8 cellular contexts compared by ENCODE assay signal in the genomic region with DNA sequence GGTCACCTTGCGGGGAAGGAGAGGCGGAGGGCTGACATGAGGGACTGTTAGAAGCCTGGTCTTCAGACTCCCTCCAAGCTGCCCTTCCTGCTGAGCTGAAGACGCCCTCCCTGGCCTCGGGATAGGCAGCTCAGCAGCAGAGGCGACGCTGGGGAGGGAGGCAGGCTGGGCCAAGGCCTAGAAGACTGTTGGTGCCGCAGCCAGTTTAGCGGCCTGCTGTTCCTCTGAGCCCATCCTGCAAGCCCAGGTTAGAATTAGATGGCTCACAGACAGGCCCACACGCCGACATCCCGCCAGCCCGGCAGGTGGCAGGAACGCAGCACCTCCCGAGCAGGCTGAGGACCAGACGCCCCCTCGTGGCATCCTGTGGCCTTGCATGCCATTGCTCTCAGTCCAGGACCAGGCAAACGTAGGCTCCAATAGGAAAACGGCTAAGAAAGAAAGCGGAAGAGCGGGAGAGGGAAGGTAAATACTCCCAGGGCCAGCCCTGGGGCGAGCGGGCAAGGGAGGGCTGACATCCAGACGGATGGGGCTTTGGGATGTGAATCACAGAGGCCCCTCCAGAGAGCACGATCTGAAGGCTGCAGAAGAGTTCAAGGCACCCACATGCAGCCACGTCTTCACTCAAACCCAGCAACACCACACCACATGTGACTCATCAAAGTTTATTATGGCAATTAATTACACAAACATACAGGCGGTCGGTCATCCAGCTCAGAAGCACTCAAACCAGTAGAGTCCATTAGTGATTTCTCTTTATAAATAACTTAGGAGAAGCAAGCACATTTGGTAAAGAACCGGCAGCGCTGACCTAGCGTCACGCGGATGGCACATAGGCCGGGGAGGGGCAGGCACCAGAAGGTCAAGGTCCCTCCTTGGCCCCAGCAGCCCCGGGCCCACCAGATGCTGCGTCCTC. TPM values are rescaled to one million over a fixed set of nuclear protein-coding genes. Genes with fewer than 3 reads are reported as not detected.
A peak's percentile ranks its signal among the peaks of the same experiment; 100 is the strongest.
DNase-seq lines count a peak whose midpoint lies in the region; ATAC-seq, FAIRE-seq and TF ChIP-seq lines count a peak whose summit lies in the region.

No MANE protein-coding gene starts in this region.

- H3K9me2 ChIP-seq in DOHH2 (replicated peaks; ENCODE audit: control insufficient read depth, low read length) (no peaks in the 10 kb centered on the region), GM23338 (ENCODE audit: insufficient read depth) (no peaks in the 10 kb centered on the region)

- no peaks in the 10 kb centered on the region for H4K20me1 ChIP-seq in DOHH2 (ENCODE audit: control insufficient read depth, insufficient read depth, low read depth, low read length)
- H4K20me1 ChIP-seq in GM23338 (replicated peaks; ENCODE audit: insufficient read depth) = no peaks in the 10 kb centered on the region

- ATAC-seq in GM23338 = peak; percentile 89

- H3K4me3 Mint-ChIP-seq in GM23338 = no peak overlapping the region; the same call in 2 of the 3 replicates

- H3K27me3 Mint-ChIP-seq in GM23338 (ENCODE audit: insufficient read depth, low read depth, poor library complexity) = peaks cover 7% of the 10 kb centered on the region

- no peaks in the 10 kb centered on the region for H3K9me3 Mint-ChIP-seq in GM23338

- TF ChIP-seq CTCF in DOHH2 (IDR thresholded peaks at IDR 0.05; ENCODE audit: low read depth, low read length, poor library complexity, severe bottlenecking) (peak; percentile 100), GM23338 (conservative IDR thresholded peaks at IDR 0.05; ENCODE audit: low read depth in 2 of 2) (peak; percentile 99 to 100)

- peak; percentile 88 for FAIRE-seq in urothelium cell line (lab: Jason Lieb, UNC)

- H3K36me3 Mint-ChIP-seq in GM23338 (ENCODE audit: low read depth) = 0 out of 3 replicates have a peak, but pooled peaks cover 2% of the 10 kb centered on the region

- H3K27me3 ChIP-seq in DOHH2 (ENCODE audit: control insufficient read depth, low read length) (no peaks in the 10 kb centered on the region), GM23338 (ENCODE audit: insufficient read depth) (no peaks in the 10 kb centered on the region)

- H3K4me2 ChIP-seq in DOHH2 (ENCODE audit: low read length) = peak overlapping the region; percentile 62
- H3K4me2 ChIP-seq in GM23338 = peak overlapping the region; percentile 44; the same call in 1 of the 2 replicates

- H3K36me3 ChIP-seq in DOHH2 (ENCODE audit: control insufficient read depth, low read length) (no peaks in the 10 kb centered on the region), GM23338 (ENCODE audit: insufficient read depth) (no peaks in the 10 kb centered on the region)

- DNase-seq in GM23338 (ENCODE audit: low spot score) (peak; percentile 96), NAMALWA (ENCODE audit: low spot score) (peak; percentile 89), glomerular endothelial cell (ENCODE audit: extremely low read depth, low read depth, low spot score) (peak; percentile 71), posterior vena cava (ENCODE audit: low spot score) (peak; percentile 95), urothelium cell line (ENCODE audit: low spot score) (peak; percentile 96), anterior cingulate cortex (lab: John Stamatoyannopoulos, UW) (no peak)
- peak; percentile 84 for DNase-seq in activated T-helper 9 cell treated with anti-CD3 and anti-CD28 coated beads, Interleukin-2, amount 50 U/mL, for 16 hours (ENCODE audit: low read depth)

- H3K4me3 ChIP-seq in DOHH2 (ENCODE audit: low read length) = peak overlapping the region; percentile 36; the same call in 1 of the 2 replicates
- no peak overlapping the region for H3K4me3 ChIP-seq in GM23338

- no peak overlapping the region for H2AFZ ChIP-seq in GM23338

- H3K79me2 ChIP-seq in DOHH2 (ENCODE audit: control insufficient read depth, low read length) (no peaks in the 10 kb centered on the region), GM23338 (replicated peaks; ENCODE audit: insufficient read depth) (no peaks in the 10 kb centered on the region)

- H3K27ac ChIP-seq in DOHH2 (ENCODE audit: low read depth, low read length) (no peak overlapping the region), GM23338 (ENCODE audit: low read depth) (no peak overlapping the region)

- peaks cover 17% of the 10 kb centered on the region for H3K4me1 Mint-ChIP-seq in GM23338

- peaks cover 10% of the 10 kb centered on the region for H3K4me1 ChIP-seq in DOHH2 (ENCODE audit: control insufficient read depth, low read length)
- H3K4me1 ChIP-seq in GM23338 (ENCODE audit: insufficient read depth) = peaks cover 2% of the 10 kb centered on the region; the same call in 1 of the 2 replicates

- no peak overlapping the region; the same call in 1 of the 2 replicates for H3K27ac Mint-ChIP-seq in GM23338

- H3K9me3 ChIP-seq in DOHH2 (ENCODE audit: control insufficient read depth, insufficient read depth, low read length) = no peaks in the 10 kb centered on the region

- H3F3A ChIP-seq in DOHH2 (ENCODE audit: control insufficient read depth, insufficient read depth) = no peaks in the 10 kb centered on the region
- H3F3A ChIP-seq in GM23338 (replicated peaks; ENCODE audit: low read depth) = no peaks in the 10 kb centered on the region

- intact Hi-C loops in posterior vena cava (cut with DNase I) = loop anchor here (5.0 to 10.0 kb wide), 4 partner anchors 57 to 305 kb away; a partner anchor contains a TSS

TF ChIP-seq in GM23338, 12 proteins besides CTCF, POLR2A, EP300 and RAD21 (continues in another document):
- TF ChIP-seq, protein P1, sequence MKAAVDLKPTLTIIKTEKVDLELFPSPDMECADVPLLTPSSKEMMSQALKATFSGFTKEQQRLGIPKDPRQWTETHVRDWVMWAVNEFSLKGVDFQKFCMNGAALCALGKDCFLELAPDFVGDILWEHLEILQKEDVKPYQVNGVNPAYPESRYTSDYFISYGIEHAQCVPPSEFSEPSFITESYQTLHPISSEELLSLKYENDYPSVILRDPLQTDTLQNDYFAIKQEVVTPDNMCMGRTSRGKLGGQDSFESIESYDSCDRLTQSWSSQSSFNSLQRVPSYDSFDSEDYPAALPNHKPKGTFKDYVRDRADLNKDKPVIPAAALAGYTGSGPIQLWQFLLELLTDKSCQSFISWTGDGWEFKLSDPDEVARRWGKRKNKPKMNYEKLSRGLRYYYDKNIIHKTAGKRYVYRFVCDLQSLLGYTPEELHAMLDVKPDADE (IDR thresholded peaks at IDR 0.05) = no peak
- TF ChIP-seq CREB1 (CRISPR knock-in tag; IDR thresholded peaks at IDR 0.05; ENCODE audit: low read depth) (0 out of 2 replicates have a peak, but pooled peaks have one; percentile 29), ZNF331 (CRISPR knock-in tag; IDR thresholded peaks at IDR 0.05; ENCODE audit: low read depth) (no peak), ZNF114 (CRISPR knock-in tag; IDR thresholded peaks at IDR 0.05) (no peak)

RNA-seq across cellular contexts. Expression of a gene that starts 27.6 kb away (rescaled TPM):
- not detected in 2 replicates for total RNA-seq in GM23338 (2014; rRNA removed; shearing (Covaris generic))
- not detected in 2 replicates for polyA plus RNA-seq in GM23338 (2016; fragmentation: Nextera tagmentation; extraction: Ambion mirVana)
- total RNA-seq in glomerular endothelial cell (not detected in 2 replicates), posterior vena cava (under 1 TPM; 0.52 to 0.60 TPM)

RNA-seq across cellular contexts. Expression of a gene that starts 31.4 kb away (rescaled TPM):
- 14.4 and 19.4 TPM in 2 replicates for total RNA-seq in GM23338 (2014; rRNA removed; shearing (Covaris generic))
- 8.7 and 8.8 TPM in 2 replicates for polyA plus RNA-seq in GM23338 (2016; fragmentation: Nextera tagmentation; extraction: Ambion mirVana)
- total RNA-seq in glomerular endothelial cell (19.5 and 27.8 TPM in 2 replicates), posterior vena cava (10 to 100 TPM; 21.6 to 31.2 TPM)

Comparison
In these comparisons a context has a peak if more than half of its experiments do, and no peak if none do; other contexts are left out.
1. DNase-seq: peak in GM23338 (single experiment), NAMALWA (single experiment), activated T-helper 9 cell treated with anti-CD3 and anti-CD28 coated beads, Interleukin-2, amount 50 U/mL, for 16 hours (single experiment), glomerular endothelial cell (single experiment), posterior vena cava (single experiment) and urothelium cell line (single experiment); none in anterior cingulate cortex (0 of 58).